Comparison of ENCODE assay signal across 30 cellular contexts in the genomic region with DNA sequence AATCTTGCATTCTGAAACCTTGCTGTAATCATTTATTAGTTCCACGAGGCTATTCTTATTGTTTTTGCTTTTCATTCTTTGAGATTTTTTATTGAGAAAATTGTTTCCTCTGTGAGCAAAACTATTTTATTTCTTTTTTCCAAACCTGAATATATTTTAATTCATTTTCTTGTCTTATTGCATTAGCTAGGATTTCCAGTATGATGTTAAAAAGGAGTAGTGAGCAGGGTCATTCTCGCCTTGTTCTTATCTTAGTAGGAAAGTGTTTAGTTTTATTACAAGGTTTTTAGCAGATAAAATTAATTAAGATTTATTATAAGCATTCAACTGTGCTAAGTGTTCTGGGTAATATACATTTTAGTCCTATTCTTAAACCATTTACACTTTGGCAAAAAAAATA.
"Had no signal": no experiment of that assay in that cellular context is flagged by ENCODE, and none has a peak within 500 bp of the region (broad histone marks: within the 10 kb centered on the region; RNA-seq: fewer than 3 reads in every experiment).

No MANE protein-coding gene starts in this region.

- H3K27me3 ChIP-seq: colonic mucosa, esophagus muscularis mucosa, esophagus squamous epithelium, foreskin keratinocyte, gastrocnemius medialis, gastroesophageal sphincter, heart left ventricle, heart right ventricle, hepatocyte had no signal

- ATAC-seq: effector memory CD8-positive, alpha-beta T cell; esophagus mucosa; foreskin keratinocyte; gastrocnemius medialis; gastroesophageal sphincter; heart left ventricle; heart right ventricle had no signal

- H3K9me3 Mint-ChIP-seq: effector memory CD8-positive, alpha-beta T cell had no signal

- H3K27ac ChIP-seq: colonic mucosa, coronary artery, dorsolateral prefrontal cortex, epithelial cell of prostate, esophagus muscularis mucosa, esophagus squamous epithelium, foreskin keratinocyte, gastrocnemius medialis, gastroesophageal sphincter, heart left ventricle, heart right ventricle, hepatocyte had no signal

- FAIRE-seq: colon, endometrium, endothelial cell of umbilical vein, frontal cortex had no signal

- H3K4me1 ChIP-seq: colonic mucosa, gastrocnemius medialis had no signal

- H2AFZ ChIP-seq: hepatocyte had no signal

- H3K9me3 ChIP-seq: colonic mucosa, esophagus muscularis mucosa, esophagus squamous epithelium, gastroesophageal sphincter had no signal

- H3K27ac Mint-ChIP-seq: endodermal cell had no signal

- H3K27me3 Mint-ChIP-seq: effector memory CD8-positive, alpha-beta T cell had no signal

- H3K4me3 Mint-ChIP-seq: dendritic cell treated with granulocyte-macrophage colony-stimulating factor and Interleukin-4, amounts not matched to agents 40 ng/mL and 50 ng/mL, for 4 days; effector memory CD8-positive, alpha-beta T cell; endodermal cell had no signal

- H3K4me3 ChIP-seq: colonic mucosa, coronary artery, dorsolateral prefrontal cortex, esophagus muscularis mucosa, esophagus squamous epithelium, gastrocnemius medialis, gastroesophageal sphincter, heart left ventricle, heart right ventricle, hepatocyte had no signal

- H3K36me3 ChIP-seq: colonic mucosa, esophagus muscularis mucosa, esophagus squamous epithelium, gastrocnemius medialis, gastroesophageal sphincter, heart left ventricle, heart right ventricle had no signal

- H3K4me2 ChIP-seq: hepatocyte had no signal

- H3K79me2 ChIP-seq: hepatocyte had no signal

- DNase-seq: colonic mucosa; cortex of kidney; dermis blood vessel endothelial cell; dorsolateral prefrontal cortex; effector CD4-positive, alpha-beta T cell; effector CD8-positive, alpha-beta T cell; effector memory CD4-positive, alpha-beta T cell; effector memory CD8-positive, alpha-beta T cell; endodermal cell; erythroblast; esophagus squamous epithelium; foreskin fibroblast; foreskin keratinocyte; foreskin melanocyte; gastrocnemius medialis; glutamatergic neuron; head of caudate nucleus; heart left ventricle; heart right ventricle had no signal
